ENCODE assay signal across 22 cellular contexts in the genomic region with DNA sequence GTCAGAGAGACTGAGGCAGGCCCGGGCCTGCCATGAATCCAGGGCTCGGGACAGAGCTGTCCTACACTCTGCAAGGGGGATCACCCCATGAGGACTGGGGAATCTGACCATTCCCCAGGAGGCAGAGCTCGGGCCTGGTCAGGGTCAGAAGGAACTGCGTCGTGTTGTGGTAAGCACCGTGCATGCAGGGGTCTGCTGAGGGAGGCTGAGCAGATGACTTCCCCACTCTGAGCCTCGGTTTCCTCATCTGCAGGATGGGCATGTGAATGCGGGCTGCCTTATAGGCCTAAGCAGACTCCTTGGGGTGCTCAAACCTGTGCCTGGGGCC.
DNase-seq lines count a peak whose midpoint lies in the region; ATAC-seq and TF ChIP-seq lines count a peak whose summit lies in the region.
"Had no signal": no experiment of that assay in that cellular context is flagged by ENCODE, and none has a peak within 500 bp of the region (broad histone marks: within the 10 kb centered on the region; RNA-seq: fewer than 3 reads in every experiment).

No MANE protein-coding gene starts in this region.

- H3K9me3 ChIP-seq in WERI-Rb-1 (ENCODE audit: severe bottlenecking) (no peaks in the 10 kb centered on the region), tibial artery (no peaks in the 10 kb centered on the region)

- no peaks in the 10 kb centered on the region for H3K4me1 ChIP-seq in tibial artery

- ATAC-seq in HG03469 (IDR thresholded peaks at IDR 0.05; ENCODE audit: unreplicated experiment): no peak

- no peak for TF ChIP-seq CTCF in WERI-Rb-1 (IDR thresholded peaks at IDR 0.05; ENCODE audit: low read depth, low read length)
- TF ChIP-seq CTCF in tibial artery (IDR thresholded peaks at IDR 0.05): no peak

- H3K4me3 ChIP-seq in WERI-Rb-1 (ENCODE audit: low read depth, low read length) (no peak overlapping the region), tibial artery (no peak overlapping the region)

- peak; percentile 11 for DNase-seq in activated CD8-positive, alpha-beta memory T cell treated with anti-CD3 and anti-CD28 coated beads, Interleukin-2, amount 50 U/mL, for 4 hours
- no peak for DNase-seq in activated CD8-positive, alpha-beta memory T cell treated with anti-CD3 and anti-CD28 coated beads, Interleukin-2, amount 50 U/mL, for 48 hours
- DNase-seq in WERI-Rb-1: peak; percentile 4
- DNase-seq in mesenteric fat pad (ENCODE audit: low spot score): peak; percentile 43
- DNase-seq in tibial artery: peak; percentile 4 to 35
- DNase-seq in HCEC 1CT: no peak
- no peak for DNase-seq in activated gamma-delta T cell (lab: John Stamatoyannopoulos, UW)
- DNase-seq: Calu3, DMS153, DND-41, H7, HFFc6, NCI-H1092, NCI-H1417 treated with DMSO at 0.1 percent for 48 hours, NCI-H1694 treated with DMSO at 0.1 percent for 48 hours, NCI-H2081, NCI-H2227 treated with DMSO at 0.1 percent for 48 hours, NCI-H526 treated with DMSO at 0.1 percent for 48 hours, RPMI8226, SHP77 had no signal

- H3K36me3 ChIP-seq in WERI-Rb-1 (no peaks in the 10 kb centered on the region), tibial artery (no peaks in the 10 kb centered on the region)

- H3K27ac ChIP-seq in WERI-Rb-1: no peak overlapping the region
- H3K27ac ChIP-seq in tibial artery: no peak overlapping the region
- H3K27ac ChIP-seq: 22Rv1 had no signal

- intact Hi-C loops in tibial artery (cut with DNase I; ENCODE audit: low total_unique reads): no loop called here

- H3K27me3 ChIP-seq in WERI-Rb-1 (ENCODE audit: insufficient read depth, low read depth, severe bottlenecking) (no peaks in the 10 kb centered on the region), tibial artery (peaks cover 0 to 13% of the 10 kb centered on the region in 2 donors)

Comparison
In these comparisons a context has a peak if more than half of its experiments do, and no peak if none do; other contexts are left out.
1. DNase-seq: peak in activated CD8-positive, alpha-beta memory T cell treated with anti-CD3 and anti-CD28 coated beads, Interleukin-2, amount 50 U/mL, for 4 hours (single experiment), WERI-Rb-1 (single experiment), mesenteric fat pad (single experiment) and tibial artery (2 of 2); none in activated CD8-positive, alpha-beta memory T cell treated with anti-CD3 and anti-CD28 coated beads, Interleukin-2, amount 50 U/mL, for 48 hours (single experiment), HCEC 1CT (single experiment) and activated gamma-delta T cell (single experiment).